In genomic region chr10:14701466-14701865, GRCh38 we compare ENCODE assay signal across 1 cellular context.
TF ChIP-seq lines count a peak whose summit lies in the region.

No MANE protein-coding gene starts in this region.

TF ChIP-seq in GM23338, 12 proteins besides CTCF, POLR2A, EP300 and RAD21 (continued from another document):
- TF ChIP-seq ZNF462 (CRISPR knock-in tag; IDR thresholded peaks at IDR 0.05) = no peak
- TF ChIP-seq JUNB (IDR thresholded peaks at IDR 0.05; ENCODE audit: unreplicated experiment) = no peak
